ENCODE assay signal across 1 cellular context in genomic region chr17:43662432-43663141, GRCh38.
TF ChIP-seq lines count a peak whose summit lies in the region.

No MANE protein-coding gene starts in this region.

TF ChIP-seq in HepG2, 621 proteins besides CTCF, POLR2A, EP300 and RAD21:
- TF ChIP-seq KLF9 (CRISPR knock-in tag; IDR thresholded peaks at IDR 0.05; ENCODE audit: low read depth) = no peak
- TF ChIP-seq THAP9 (CRISPR knock-in tag; IDR thresholded peaks at IDR 0.05; ENCODE audit: borderline replicate concordance) = no peak
- TF ChIP-seq CBX5 (CRISPR knock-in tag; IDR thresholded peaks at IDR 0.05; ENCODE audit: borderline replicate concordance) = no peak
- TF ChIP-seq ZNF605 (CRISPR knock-in tag; IDR thresholded peaks at IDR 0.05) = no peak
- no peak for TF ChIP-seq ZSCAN21 (CRISPR knock-in tag; IDR thresholded peaks at IDR 0.05; ENCODE audit: borderline replicate concordance)
- no peak for TF ChIP-seq JUND (CRISPR knock-in tag; IDR thresholded peaks at IDR 0.05)
